Comparison of ENCODE assay signal across 21 cellular contexts in the genomic region with DNA sequence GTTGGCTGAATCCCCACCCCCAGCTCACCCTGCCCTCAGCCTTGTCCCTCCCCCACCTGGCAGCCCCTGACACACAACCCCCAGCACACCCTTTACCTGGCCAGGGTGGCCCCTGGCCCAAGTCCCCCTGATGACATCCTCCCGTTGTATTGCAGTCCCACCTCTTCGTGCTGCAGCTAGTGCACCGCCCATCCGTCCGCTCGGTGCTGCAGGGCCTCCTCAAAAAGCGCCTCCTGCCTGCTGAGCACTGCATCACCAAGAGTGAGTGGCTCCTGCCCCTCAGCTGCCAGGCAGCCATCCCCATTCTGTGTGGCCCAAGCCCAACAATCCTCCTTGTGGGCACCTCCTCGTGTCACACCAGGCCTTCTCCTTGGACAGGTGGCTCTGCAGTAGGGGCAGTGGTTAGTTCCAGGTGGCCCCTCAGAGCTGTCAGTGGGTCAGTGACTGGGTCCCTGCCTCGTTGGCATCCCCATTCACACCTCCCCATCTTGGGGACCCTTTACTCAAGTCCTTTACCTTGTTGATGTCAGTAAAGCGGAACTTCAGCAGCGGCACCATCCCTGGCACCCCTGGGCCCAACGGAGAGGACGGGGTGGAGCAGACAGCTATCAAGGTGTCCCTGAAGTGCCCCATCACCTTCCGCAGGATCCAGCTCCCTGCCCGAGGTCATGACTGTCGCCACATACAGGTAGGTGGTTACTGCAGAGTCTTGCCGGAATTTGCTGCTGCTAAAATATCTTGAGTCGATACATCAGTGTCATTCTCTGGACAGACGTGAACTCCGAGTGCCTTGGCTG. TPM values are rescaled to one million over a fixed set of nuclear protein-coding genes. Genes with fewer than 3 reads are reported as not detected.
DNase-seq lines count a peak whose midpoint lies in the region; ATAC-seq and TF ChIP-seq lines count a peak whose summit lies in the region.
"Had no signal": no experiment of that assay in that cellular context is flagged by ENCODE, and none has a peak within 500 bp of the region (broad histone marks: within the 10 kb centered on the region; RNA-seq: fewer than 3 reads in every experiment).

No MANE protein-coding gene starts in this region.

- peak overlapping the region; percentile 46 for H3K27ac Mint-ChIP-seq in activated CD8-positive, alpha-beta T cell treated with anti-CD3 and anti-CD28 coated beads for 36 hours
- no peak overlapping the region for H3K27ac Mint-ChIP-seq in activated CD8-positive, alpha-beta T cell treated with anti-CD3 and anti-CD28 coated beads, Interleukin-2, amount 10 ng/mL, durations not matched to agents 7 days and 5 days
- H3K27ac Mint-ChIP-seq in endodermal cell (no peak overlapping the region), immature natural killer cell (no peak overlapping the region)
- peak overlapping the region; percentile 84 for H3K27ac Mint-ChIP-seq in stimulated activated naive B cell treated with anti-CD40 and anti-IgM and Interleukin-4, amounts not matched to agents 10 μg/mL and 1 μg/mL and 100 μg/mL, for 72 hours
- H3K27ac Mint-ChIP-seq: CD4-positive, alpha-beta T cell had no signal

- ATAC-seq in activated CD8-positive, alpha-beta T cell treated with anti-CD3 and anti-CD28 coated beads for 36 hours, result no peak
- no peak for ATAC-seq in activated CD8-positive, alpha-beta T cell treated with anti-CD3 and anti-CD28 coated beads, Interleukin-2, amount 10 ng/mL, durations not matched to agents 7 days and 5 days
- no peak for ATAC-seq in stimulated activated naive B cell treated with anti-CD40 and anti-IgM and Interleukin-4, amounts not matched to agents 10 μg/mL and 1 μg/mL and 100 μg/mL, for 72 hours (replicated peaks)
- ATAC-seq in HG02763 (IDR thresholded peaks at IDR 0.05; ENCODE audit: unreplicated experiment), result no peak

- DNase-seq in activated CD8-positive, alpha-beta T cell treated with anti-CD3 and anti-CD28 coated beads for 36 hours, result no peak
- no peak for DNase-seq in activated CD8-positive, alpha-beta T cell treated with anti-CD3 and anti-CD28 coated beads, Interleukin-2, amount 10 ng/mL, durations not matched to agents 7 days and 5 days
- DNase-seq in H7, result peak; percentile 50
- peak; percentile 41 for DNase-seq in endodermal cell
- DNase-seq in stimulated activated naive B cell treated with anti-CD40 and anti-IgM and Interleukin-4, amounts not matched to agents 10 μg/mL and 1 μg/mL and 100 μg/mL, for 72 hours, result no peak
- DNase-seq in activated gamma-delta T cell (lab: John Stamatoyannopoulos, UW), result no peak
- DNase-seq in immature natural killer cell, result no peak
- DNase-seq: 8988T; BE2C; Caco-2; CD4-positive, alpha-beta T cell; DMS153; GDM1; KG1; MV-4-11; NCI-H1417; NCI-H187; NCI-H2227 treated with DMSO at 0.1 percent for 48 hours; NCI-H510A treated with DMSO at 0.1 percent for 48 hours; RPMI8226 had no signal

- no peaks in the 10 kb centered on the region for H3K9me3 ChIP-seq in endodermal cell (ENCODE audit: control insufficient read depth, low read length)
- H3K9me3 ChIP-seq: BE2C, Caco-2 had no signal

- H3K4me3 ChIP-seq in H7 (ENCODE audit: insufficient read depth, low read depth, low read length) (no peak overlapping the region), endodermal cell (ENCODE audit: low read length) (no peak overlapping the region)

- H3K4me3 Mint-ChIP-seq in activated CD8-positive, alpha-beta T cell treated with anti-CD3 and anti-CD28 coated beads for 36 hours, result no peak overlapping the region
- H3K4me3 Mint-ChIP-seq in activated CD8-positive, alpha-beta T cell treated with anti-CD3 and anti-CD28 coated beads, Interleukin-2, amount 10 ng/mL, durations not matched to agents 7 days and 5 days, result no peak overlapping the region
- H3K4me3 Mint-ChIP-seq in endodermal cell, result no peak overlapping the region
- no peak overlapping the region for H3K4me3 Mint-ChIP-seq in stimulated activated naive B cell treated with anti-CD40 and anti-IgM and Interleukin-4, amounts not matched to agents 10 μg/mL and 1 μg/mL and 100 μg/mL, for 72 hours
- H3K4me3 Mint-ChIP-seq in immature natural killer cell, result no peak overlapping the region
- H3K4me3 Mint-ChIP-seq: CD4-positive, alpha-beta T cell had no signal

- H3K27me3 Mint-ChIP-seq in activated CD8-positive, alpha-beta T cell treated with anti-CD3 and anti-CD28 coated beads for 36 hours, result no peaks in the 10 kb centered on the region
- no peaks in the 10 kb centered on the region for H3K27me3 Mint-ChIP-seq in activated CD8-positive, alpha-beta T cell treated with anti-CD3 and anti-CD28 coated beads, Interleukin-2, amount 10 ng/mL, durations not matched to agents 7 days and 5 days (ENCODE audit: low read depth)
- no peaks in the 10 kb centered on the region for H3K27me3 Mint-ChIP-seq in endodermal cell (ENCODE audit: insufficient read depth)
- H3K27me3 Mint-ChIP-seq in stimulated activated naive B cell treated with anti-CD40 and anti-IgM and Interleukin-4, amounts not matched to agents 10 μg/mL and 1 μg/mL and 100 μg/mL, for 72 hours, result no peaks in the 10 kb centered on the region
- H3K27me3 Mint-ChIP-seq in immature natural killer cell (ENCODE audit: low read depth in 3 of 3), result peaks cover 0 to 3% (median 0%) of the 10 kb centered on the region in 3 donors
- H3K27me3 Mint-ChIP-seq: CD4-positive, alpha-beta T cell had no signal

- intact Hi-C loops in activated CD8-positive, alpha-beta T cell treated with anti-CD3 and anti-CD28 coated beads for 36 hours (cut with micrococcal nuclease), result no loop called here

- no peak for TF ChIP-seq CTCF in activated CD8-positive, alpha-beta T cell treated with anti-CD3 and anti-CD28 coated beads for 36 hours (IDR thresholded peaks at IDR 0.05)
- TF ChIP-seq CTCF in endodermal cell (conservative IDR thresholded peaks at IDR 0.05), result no peak

- WGBS in endodermal cell (ENCODE audit: insufficient coverage in 1 of 2, insufficient read length in 1 of 2), 2 experiments, result 92 to 94% methylated on average over 12 to 20 of the region's 20 CpGs

- H3K27me3 ChIP-seq in H7 (ENCODE audit: control insufficient read depth, insufficient read depth, low read length), result no peaks in the 10 kb centered on the region
- H3K27me3 ChIP-seq in endodermal cell (ENCODE audit: control insufficient read depth, insufficient read depth, low read length, poor library complexity, severe bottlenecking), result no peaks in the 10 kb centered on the region
- H3K27me3 ChIP-seq: BE2C had no signal

- peaks cover 6% of the 10 kb centered on the region for H3K4me1 Mint-ChIP-seq in activated CD8-positive, alpha-beta T cell treated with anti-CD3 and anti-CD28 coated beads for 36 hours (ENCODE audit: low read depth)
- peaks cover 5% of the 10 kb centered on the region for H3K4me1 Mint-ChIP-seq in activated CD8-positive, alpha-beta T cell treated with anti-CD3 and anti-CD28 coated beads, Interleukin-2, amount 10 ng/mL, durations not matched to agents 7 days and 5 days (ENCODE audit: low read depth)
- H3K4me1 Mint-ChIP-seq in endodermal cell (no peaks in the 10 kb centered on the region), immature natural killer cell (peaks cover 5 to 11% of the 10 kb centered on the region in 2 donors)
- H3K4me1 Mint-ChIP-seq in stimulated activated naive B cell treated with anti-CD40 and anti-IgM and Interleukin-4, amounts not matched to agents 10 μg/mL and 1 μg/mL and 100 μg/mL, for 72 hours, result peaks cover 18 to 21% of the 10 kb centered on the region in 2 donors

- no peak overlapping the region for H3K9ac ChIP-seq in endodermal cell (ENCODE audit: extremely low read depth, low read length, poor library complexity, severe bottlenecking)

- peaks cover 33% of the 10 kb centered on the region for H3K36me3 Mint-ChIP-seq in activated CD8-positive, alpha-beta T cell treated with anti-CD3 and anti-CD28 coated beads for 36 hours (ENCODE audit: low read depth)
- peaks cover 47% of the 10 kb centered on the region for H3K36me3 Mint-ChIP-seq in activated CD8-positive, alpha-beta T cell treated with anti-CD3 and anti-CD28 coated beads, Interleukin-2, amount 10 ng/mL, durations not matched to agents 7 days and 5 days (ENCODE audit: low read depth)
- H3K36me3 Mint-ChIP-seq in endodermal cell (ENCODE audit: low read depth), result peaks cover 56% of the 10 kb centered on the region
- peaks cover 50 to 59% of the 10 kb centered on the region in 2 donors for H3K36me3 Mint-ChIP-seq in stimulated activated naive B cell treated with anti-CD40 and anti-IgM and Interleukin-4, amounts not matched to agents 10 μg/mL and 1 μg/mL and 100 μg/mL, for 72 hours
- peaks cover 13 to 52% (median 30%) of the 10 kb centered on the region in 3 donors for H3K36me3 Mint-ChIP-seq in immature natural killer cell

- H3K9me3 Mint-ChIP-seq in activated CD8-positive, alpha-beta T cell treated with anti-CD3 and anti-CD28 coated beads for 36 hours, result no peaks in the 10 kb centered on the region
- H3K9me3 Mint-ChIP-seq in activated CD8-positive, alpha-beta T cell treated with anti-CD3 and anti-CD28 coated beads, Interleukin-2, amount 10 ng/mL, durations not matched to agents 7 days and 5 days (ENCODE audit: insufficient read depth), result no peaks in the 10 kb centered on the region
- H3K9me3 Mint-ChIP-seq in endodermal cell, result no peaks in the 10 kb centered on the region
- H3K9me3 Mint-ChIP-seq in stimulated activated naive B cell treated with anti-CD40 and anti-IgM and Interleukin-4, amounts not matched to agents 10 μg/mL and 1 μg/mL and 100 μg/mL, for 72 hours, result no peaks in the 10 kb centered on the region
- H3K9me3 Mint-ChIP-seq in immature natural killer cell, result no peaks in the 10 kb centered on the region
- H3K9me3 Mint-ChIP-seq: CD4-positive, alpha-beta T cell had no signal

- POLR2A ChIA-PET in activated CD8-positive, alpha-beta T cell treated with anti-CD3 and anti-CD28 coated beads for 36 hours (lab: Charles Lee), result interaction anchor here (0.7 kb wide), 1 partner anchor 9 kb away, joined by 3 read pairs; no protein-coding TSS in a partner anchor
- POLR2A ChIA-PET in activated CD8-positive, alpha-beta T cell treated with anti-CD3 and anti-CD28 coated beads, Interleukin-2, amount 10 ng/mL, durations not matched to agents 7 days and 5 days (lab: Charles Lee), result no interaction called here

- CTCF ChIA-PET in activated CD8-positive, alpha-beta T cell treated with anti-CD3 and anti-CD28 coated beads for 36 hours (lab: Charles Lee), result no interaction called here
- CTCF ChIA-PET in activated CD8-positive, alpha-beta T cell treated with anti-CD3 and anti-CD28 coated beads, Interleukin-2, amount 10 ng/mL, durations not matched to agents 7 days and 5 days (lab: Charles Lee), result interaction anchor here (0.6 kb wide), 1 partner anchor 164 kb away, joined by 3 read pairs; no protein-coding TSS in a partner anchor

- H3K27ac ChIP-seq in endodermal cell (ENCODE audit: low read depth, low read length), result no peak overlapping the region

- no peaks in the 10 kb centered on the region for H3K4me1 ChIP-seq in endodermal cell (ENCODE audit: control insufficient read depth, insufficient read depth, low read length)

- H3K36me3 ChIP-seq in H7 (replicated peaks; ENCODE audit: control insufficient read depth, insufficient read depth, low read length), result peaks cover 56% of the 10 kb centered on the region
- H3K36me3 ChIP-seq in endodermal cell (ENCODE audit: control insufficient read depth, insufficient read depth, low read length), result peaks cover 45% of the 10 kb centered on the region

RNA-seq across cellular contexts. Expression of a gene that starts 14.3 kb away (rescaled TPM):
- 100 to 1,000 TPM; 131 to 134 TPM for total RNA-seq in activated CD8-positive, alpha-beta T cell treated with anti-CD3 and anti-CD28 coated beads for 36 hours
- total RNA-seq in activated CD8-positive, alpha-beta T cell treated with anti-CD3 and anti-CD28 coated beads, Interleukin-2, amount 10 ng/mL, durations not matched to agents 7 days and 5 days, result 10 to 100 TPM; 77.8 to 80.7 TPM
- total RNA-seq in H7 (2014; rRNA removed; shearing (Covaris generic)), result 16.6 and 17.9 TPM in 2 replicates
- total RNA-seq in endodermal cell, result 10 to 100 TPM; 85.6 to 98.2 TPM
- polyA plus RNA-seq in endodermal cell (2013, experiment 1 of 2), result 92.0 TPM
- 76.1 TPM for polyA plus RNA-seq in endodermal cell (2013, experiment 2 of 2)
- 1 to 10 TPM in 2 of 3 donors, under 1 TPM in 1; 0.58 to 8.1 (median 3.3) TPM for polyA plus RNA-seq in immature natural killer cell

RNA-seq across cellular contexts. Expression of a gene that starts 33.6 kb away (rescaled TPM):
- 1,000 to 10,000 TPM; 2,824 to 2,882 TPM for total RNA-seq in activated CD8-positive, alpha-beta T cell treated with anti-CD3 and anti-CD28 coated beads for 36 hours
- 1,000 to 10,000 TPM; 2,568 to 2,621 TPM for total RNA-seq in activated CD8-positive, alpha-beta T cell treated with anti-CD3 and anti-CD28 coated beads, Interleukin-2, amount 10 ng/mL, durations not matched to agents 7 days and 5 days
- total RNA-seq in H7 (2014; rRNA removed; shearing (Covaris generic)), result 3,731 and 4,122 TPM in 2 replicates
- total RNA-seq in endodermal cell, result 1,000 to 10,000 TPM; 1,857 to 1,899 TPM
- 2,447 TPM for polyA plus RNA-seq in endodermal cell (2013, experiment 1 of 2)
- 2,352 TPM for polyA plus RNA-seq in endodermal cell (2013, experiment 2 of 2)
- 1,000 to 10,000 TPM; 2,627 to 4,215 (median 3,741) TPM for polyA plus RNA-seq in immature natural killer cell

Comparison
In these comparisons a context has a peak if more than half of its experiments do, and no peak if none do; other contexts are left out.
1. H3K27ac Mint-ChIP-seq: peak in activated CD8-positive, alpha-beta T cell treated with anti-CD3 and anti-CD28 coated beads for 36 hours (single experiment) and stimulated activated naive B cell treated with anti-CD40 and anti-IgM and Interleukin-4, amounts not matched to agents 10 μg/mL and 1 μg/mL and 100 μg/mL, for 72 hours (single experiment); none in activated CD8-positive, alpha-beta T cell treated with anti-CD3 and anti-CD28 coated beads, Interleukin-2, amount 10 ng/mL, durations not matched to agents 7 days and 5 days (single experiment), endodermal cell (single experiment) and immature natural killer cell (0 of 6).
2. DNase-seq: peak in H7 (single experiment) and endodermal cell (single experiment); none in activated CD8-positive, alpha-beta T cell treated with anti-CD3 and anti-CD28 coated beads for 36 hours (single experiment), activated CD8-positive, alpha-beta T cell treated with anti-CD3 and anti-CD28 coated beads, Interleukin-2, amount 10 ng/mL, durations not matched to agents 7 days and 5 days (single experiment), stimulated activated naive B cell treated with anti-CD40 and anti-IgM and Interleukin-4, amounts not matched to agents 10 μg/mL and 1 μg/mL and 100 μg/mL, for 72 hours (single experiment), activated gamma-delta T cell (single experiment) and immature natural killer cell (0 of 3).